Comparison of ENCODE assay signal across 9 cellular contexts in genomic region chr10:30455816-30456215, GRCh38. TPM values are rescaled to one million over a fixed set of nuclear protein-coding genes. Genes with fewer than 3 reads are reported as not detected.
A peak's percentile ranks its signal among the peaks of the same experiment; 100 is the strongest.
DNase-seq lines count a peak whose midpoint lies in the region; ATAC-seq and TF ChIP-seq lines count a peak whose summit lies in the region.
"Had no signal": no experiment of that assay in that cellular context is flagged by ENCODE, and none has a peak within 500 bp of the region (broad histone marks: within the 10 kb centered on the region; RNA-seq: fewer than 3 reads in every experiment).

No MANE protein-coding gene starts in this region.

- no peaks in the 10 kb centered on the region for H3K27me3 Mint-ChIP-seq in activated T-cell treated with anti-CD3 and anti-CD28 coated beads, Interleukin-2, amount 50 U/mL, for 72 hours (ENCODE audit: low read depth)
- no peaks in the 10 kb centered on the region for H3K27me3 Mint-ChIP-seq in natural killer cell treated with Interleukin-12 subunit alpha and Interleukin-12 subunit beta and Interleukin-15 and Interleukin-18, amount 100 ng/mL, for 72 hours
- H3K27me3 Mint-ChIP-seq in Calu3 (ENCODE audit: unreplicated experiment), result no peaks in the 10 kb centered on the region

- ATAC-seq in GM18498 (IDR thresholded peaks at IDR 0.05; ENCODE audit: unreplicated experiment) (peak; percentile 64), GM21825 (IDR thresholded peaks at IDR 0.05; ENCODE audit: unreplicated experiment) (peak; percentile 67)
- ATAC-seq in activated T-cell treated with anti-CD3 and anti-CD28 coated beads, Interleukin-2, amount 50 U/mL, for 72 hours (replicated peaks in 1 of 2), result peak; percentile 42 to 47
- ATAC-seq in natural killer cell treated with Interleukin-12 subunit alpha and Interleukin-12 subunit beta and Interleukin-15 and Interleukin-18, amount 100 ng/mL, for 72 hours, result peak; percentile 71 to 79

- DNase-seq in activated T-cell treated with anti-CD3 and anti-CD28 coated beads, Interleukin-2, amount 50 U/mL, for 72 hours, result no peak
- DNase-seq in natural killer cell treated with Interleukin-12 subunit alpha and Interleukin-12 subunit beta and Interleukin-15 and Interleukin-18, amount 100 ng/mL, for 72 hours (ENCODE audit: low spot score), result no peak
- DNase-seq in Calu3, result no peak
- DNase-seq in RKO (ENCODE audit: low spot score), result no peak
- no peak for DNase-seq in NOMO-1 treated with DMSO at 0.1 percent for 48 hours (lab: John Stamatoyannopoulos, UW; ENCODE audit: unreplicated experiment)
- no peak for DNase-seq in DMS114 treated with DMSO at 0.1 percent for 48 hours (lab: John Stamatoyannopoulos, UW; ENCODE audit: unreplicated experiment)

- H3K36me3 Mint-ChIP-seq in activated T-cell treated with anti-CD3 and anti-CD28 coated beads, Interleukin-2, amount 50 U/mL, for 72 hours (ENCODE audit: insufficient read depth in 2 of 2), result peaks cover 16 to 33% of the 10 kb centered on the region in 2 donors
- peaks cover 39% of the 10 kb centered on the region for H3K36me3 Mint-ChIP-seq in natural killer cell treated with Interleukin-12 subunit alpha and Interleukin-12 subunit beta and Interleukin-15 and Interleukin-18, amount 100 ng/mL, for 72 hours
- H3K36me3 Mint-ChIP-seq in Calu3 (ENCODE audit: insufficient read depth, unreplicated experiment), result peaks cover 24% of the 10 kb centered on the region

- no peak for TF ChIP-seq CTCF in Calu3 (IDR thresholded peaks at IDR 0.05; ENCODE audit: unreplicated experiment)

- no peaks in the 10 kb centered on the region for H3K9me3 Mint-ChIP-seq in activated T-cell treated with anti-CD3 and anti-CD28 coated beads, Interleukin-2, amount 50 U/mL, for 72 hours
- no peaks in the 10 kb centered on the region for H3K9me3 Mint-ChIP-seq in natural killer cell treated with Interleukin-12 subunit alpha and Interleukin-12 subunit beta and Interleukin-15 and Interleukin-18, amount 100 ng/mL, for 72 hours
- no peaks in the 10 kb centered on the region for H3K9me3 Mint-ChIP-seq in Calu3 (ENCODE audit: low read depth, unreplicated experiment)
- H3K9me3 Mint-ChIP-seq: activated naive CD4-positive, alpha-beta T cell treated with anti-CD3 and anti-CD28 coated beads, Interleukin-2, amount 50 U/mL, for 72 hours had no signal

- intact Hi-C loops in Calu3 (cut with micrococcal nuclease; ENCODE audit: unreplicated experiment), result no loop called here

- H3K4me1 Mint-ChIP-seq in activated T-cell treated with anti-CD3 and anti-CD28 coated beads, Interleukin-2, amount 50 U/mL, for 72 hours (ENCODE audit: low read depth), result peaks cover 18% of the 10 kb centered on the region
- H3K4me1 Mint-ChIP-seq in natural killer cell treated with Interleukin-12 subunit alpha and Interleukin-12 subunit beta and Interleukin-15 and Interleukin-18, amount 100 ng/mL, for 72 hours (ENCODE audit: low read depth in 2 of 2), result peaks cover 46 to 47% of the 10 kb centered on the region in 2 donors
- H3K4me1 Mint-ChIP-seq in Calu3 (ENCODE audit: low read depth, unreplicated experiment), result no peaks in the 10 kb centered on the region

- CTCF ChIA-PET in Calu3 (lab: Charles Lee), result no interaction called here

- no TSS peak for BruUV-seq in Calu3 (replicated peaks; lab: Mats Ljungman, UMichigan)

- H3K27ac Mint-ChIP-seq in activated T-cell treated with anti-CD3 and anti-CD28 coated beads, Interleukin-2, amount 50 U/mL, for 72 hours, result peak overlapping the region; percentile 65
- peak overlapping the region; percentile 91 to 94 for H3K27ac Mint-ChIP-seq in natural killer cell treated with Interleukin-12 subunit alpha and Interleukin-12 subunit beta and Interleukin-15 and Interleukin-18, amount 100 ng/mL, for 72 hours
- no peak overlapping the region for H3K27ac Mint-ChIP-seq in Calu3 (ENCODE audit: unreplicated experiment)
- H3K27ac Mint-ChIP-seq: activated naive CD4-positive, alpha-beta T cell treated with anti-CD3 and anti-CD28 coated beads, Interleukin-2, amount 50 U/mL, for 72 hours had no signal

- H3K4me3 Mint-ChIP-seq in activated T-cell treated with anti-CD3 and anti-CD28 coated beads, Interleukin-2, amount 50 U/mL, for 72 hours, result peak overlapping the region; percentile 22 to 34
- peak overlapping the region; percentile 73 for H3K4me3 Mint-ChIP-seq in natural killer cell treated with Interleukin-12 subunit alpha and Interleukin-12 subunit beta and Interleukin-15 and Interleukin-18, amount 100 ng/mL, for 72 hours
- H3K4me3 Mint-ChIP-seq in Calu3 (ENCODE audit: low read depth, unreplicated experiment), result no peak overlapping the region

RNA-seq across cellular contexts. Expression of gene MAP3K8, which starts 21.8 kb away (rescaled TPM):
- total RNA-seq in activated T-cell treated with anti-CD3 and anti-CD28 coated beads, Interleukin-2, amount 50 U/mL, for 72 hours, result 10 to 100 TPM; 27.0 to 41.1 TPM
- total RNA-seq in natural killer cell treated with Interleukin-12 subunit alpha and Interleukin-12 subunit beta and Interleukin-15 and Interleukin-18, amount 100 ng/mL, for 72 hours, result 100 to 1,000 TPM; 239 to 355 TPM
- 13.2 and 20.6 TPM in 2 replicates for total RNA-seq in Calu3 (2022)

Comparison
In these comparisons a context has a peak if more than half of its experiments do, and no peak if none do; other contexts are left out.
1. RNA of gene MAP3K8, which starts 21.8 kb away (total RNA-seq): 239 to 355 TPM in natural killer cell treated with Interleukin-12 subunit alpha and Interleukin-12 subunit beta and Interleukin-15 and Interleukin-18, amount 100 ng/mL, for 72 hours; 27.0 to 41.1 TPM in activated T-cell treated with anti-CD3 and anti-CD28 coated beads, Interleukin-2, amount 50 U/mL, for 72 hours and 13.2 to 20.6 TPM in Calu3; every median in the first group is over 4 times any median in the second.
2. Peak in every context shown above with its lines, with median percentiles within 50 percentile points of each other: ATAC-seq.